ENCODE assay signal across 9 cellular contexts in the genomic region with DNA sequence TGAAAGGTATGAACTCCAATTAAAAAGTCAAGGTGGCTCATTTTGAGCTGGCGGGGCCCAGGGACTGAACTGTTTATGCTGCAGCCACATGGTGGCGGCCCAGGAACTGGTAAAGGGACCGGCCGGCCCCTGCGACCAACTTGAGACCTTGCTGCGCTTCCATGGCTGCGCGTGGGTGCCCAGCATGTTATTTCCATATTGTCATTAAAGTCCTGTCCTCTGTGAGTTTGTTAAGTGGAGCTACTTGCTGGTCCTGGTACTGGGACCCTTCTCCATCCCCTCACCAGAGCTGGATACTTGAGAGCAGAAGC.
DNase-seq lines count a peak whose midpoint lies in the region; ATAC-seq, FAIRE-seq and TF ChIP-seq lines count a peak whose summit lies in the region.
"Had no signal": no experiment of that assay in that cellular context is flagged by ENCODE, and none has a peak within 500 bp of the region (broad histone marks: within the 10 kb centered on the region; RNA-seq: fewer than 3 reads in every experiment).

No MANE protein-coding gene starts in this region.

- no TSS peak for BruUV-seq in GM12878 (replicated peaks; lab: Mats Ljungman, UMichigan)

- no peak for TF ChIP-seq POLR2A in GM12878 (IDR thresholded peaks at IDR 0.05; ENCODE audit: low read depth, low read length)

- TF ChIP-seq EP300 in GM12878 (IDR thresholded peaks at IDR 0.05; ENCODE audit: borderline replicate concordance in 1 of 2, control insufficient read depth in 1 of 2, low read depth in 2 of 2, low read length in 2 of 2): no peak

- no peak overlapping the region for H3K4me3 ChIP-seq in GM06990 (replicated peaks; ENCODE audit: low read depth, low read length)
- H3K4me3 ChIP-seq in GM12878: no peak overlapping the region
- H3K4me3 ChIP-seq in naive thymus-derived CD4-positive, alpha-beta T cell (ENCODE audit: low read length): no peak overlapping the region
- H3K4me3 ChIP-seq in CD8-positive, alpha-beta memory T cell (ENCODE audit: low read length): no peak overlapping the region

- in situ Hi-C loops in GM12878 (cut with MboI): no loop called here

- POLR2A ChIA-PET in GM12878 (lab: Charles Lee): no interaction called here
- POLR2A ChIA-PET in naive thymus-derived CD4-positive, alpha-beta T cell (lab: Charles Lee): interaction anchor here (1.7 kb wide), 1 partner anchor 121 kb away, joined by 4 read pairs; no protein-coding TSS in a partner anchor
- POLR2A ChIA-PET in CD8-positive, alpha-beta memory T cell (lab: Charles Lee): no interaction called here

- no peak overlapping the region for H3K4me2 ChIP-seq in GM12878 (ENCODE audit: control insufficient read depth, insufficient read depth)

- H3K9me3 Mint-ChIP-seq in naive thymus-derived CD4-positive, alpha-beta T cell: peaks cover 0 to 2% (median 0%) of the 10 kb centered on the region in 11 donors
- H3K9me3 Mint-ChIP-seq in CD8-positive, alpha-beta memory T cell: no peaks in the 10 kb centered on the region
- no peaks in the 10 kb centered on the region for H3K9me3 Mint-ChIP-seq in CD14-positive monocyte
- H3K9me3 Mint-ChIP-seq: T-helper 1 cell treated with Interleukin-12 subunit alpha and Interleukin-12 subunit beta and Interleukin-4 antibody, amounts not matched to agents 30 μg/mL and 1 μg/mL, for 36 hours had no signal

- DNase-seq in GM06990 (ENCODE audit: extremely low read depth, insufficient read length): no peak
- no peak for DNase-seq in GM12878 (ENCODE audit: low read depth, low spot score)
- peak in 1 of 9 donors; percentile 20 for DNase-seq in naive thymus-derived CD4-positive, alpha-beta T cell
- DNase-seq in SHP77 treated with DMSO at 0.1 percent for 48 hours (lab: John Stamatoyannopoulos, UW): no peak
- DNase-seq in CD8-positive, alpha-beta memory T cell: no peak
- no peak for DNase-seq in CD14-positive monocyte (ENCODE audit: low spot score)

- no peaks in the 10 kb centered on the region; the same call in 2 of the 3 replicates for H3K9me3 ChIP-seq in GM12878 (replicated peaks; ENCODE audit: control insufficient read depth, insufficient read depth, low read length)
- H3K9me3 ChIP-seq in naive thymus-derived CD4-positive, alpha-beta T cell (ENCODE audit: control insufficient read depth in 2 of 3, low read length in 3 of 3): no peaks in the 10 kb centered on the region
- no peaks in the 10 kb centered on the region for H3K9me3 ChIP-seq in CD8-positive, alpha-beta memory T cell (ENCODE audit: low read length)

- no peak overlapping the region for H3K27ac Mint-ChIP-seq in naive thymus-derived CD4-positive, alpha-beta T cell
- no peak overlapping the region for H3K27ac Mint-ChIP-seq in CD8-positive, alpha-beta memory T cell
- no peak overlapping the region for H3K27ac Mint-ChIP-seq in CD14-positive monocyte
- H3K27ac Mint-ChIP-seq: T-helper 1 cell treated with Interleukin-12 subunit alpha and Interleukin-12 subunit beta and Interleukin-4 antibody, amounts not matched to agents 30 μg/mL and 1 μg/mL, for 36 hours had no signal

- intact Hi-C loops in GM12878 (cut with micrococcal nuclease; ENCODE audit: unreplicated experiment): loop anchor here (2.0 kb wide), 1 partner anchor 120 kb away; no protein-coding TSS in a partner anchor
- intact Hi-C loops in naive thymus-derived CD4-positive, alpha-beta T cell (cut with micrococcal nuclease): loop anchor here (1.0 to 2.0 kb wide), 3 partner anchors 120 to 129 kb away; no protein-coding TSS in a partner anchor
- intact Hi-C loops in CD14-positive monocyte (cut with micrococcal nuclease): loop anchor here in 1 of 2 donors (5.0 kb wide), 1 partner anchor 127 kb away; no protein-coding TSS in a partner anchor

- H3K9ac ChIP-seq in GM12878 (ENCODE audit: control insufficient read depth, insufficient read depth, low read length): no peak overlapping the region

- H3K4me3 Mint-ChIP-seq in naive thymus-derived CD4-positive, alpha-beta T cell: no peak overlapping the region
- H3K4me3 Mint-ChIP-seq in CD8-positive, alpha-beta memory T cell: no peak overlapping the region
- no peak overlapping the region for H3K4me3 Mint-ChIP-seq in CD14-positive monocyte
- H3K4me3 Mint-ChIP-seq: T-helper 1 cell treated with Interleukin-12 subunit alpha and Interleukin-12 subunit beta and Interleukin-4 antibody, amounts not matched to agents 30 μg/mL and 1 μg/mL, for 36 hours had no signal

- ATAC-seq in GM12878 (no peak), HG02763 (IDR thresholded peaks at IDR 0.05; ENCODE audit: unreplicated experiment) (no peak)
- ATAC-seq in naive thymus-derived CD4-positive, alpha-beta T cell: peak; percentile 41

- no peaks in the 10 kb centered on the region for H3K4me1 Mint-ChIP-seq in naive thymus-derived CD4-positive, alpha-beta T cell
- H3K4me1 Mint-ChIP-seq in CD8-positive, alpha-beta memory T cell: no peaks in the 10 kb centered on the region
- H3K4me1 Mint-ChIP-seq in CD14-positive monocyte: no peaks in the 10 kb centered on the region

- no peaks in the 10 kb centered on the region for H3K4me1 ChIP-seq in GM12878 (ENCODE audit: control insufficient read depth, insufficient read depth, low read length)
- H3K4me1 ChIP-seq in naive thymus-derived CD4-positive, alpha-beta T cell (ENCODE audit: control insufficient read depth in 2 of 2, insufficient read depth in 2 of 2, low read length in 2 of 2): no peaks in the 10 kb centered on the region
- no peaks in the 10 kb centered on the region for H3K4me1 ChIP-seq in CD8-positive, alpha-beta memory T cell (ENCODE audit: insufficient read depth, low read length)

- H3K27me3 ChIP-seq in GM06990 (replicated peaks; ENCODE audit: control insufficient read depth, insufficient read depth, low read length) (no peaks in the 10 kb centered on the region), GM12878 (replicated peaks in 1 of 2; ENCODE audit: control insufficient read depth in 2 of 2, insufficient read depth in 2 of 2, low read length in 1 of 2) (no peaks in the 10 kb centered on the region)
- no peaks in the 10 kb centered on the region for H3K27me3 ChIP-seq in naive thymus-derived CD4-positive, alpha-beta T cell (ENCODE audit: control insufficient read depth in 2 of 2, insufficient read depth in 2 of 2, low read length in 2 of 2)
- no peaks in the 10 kb centered on the region for H3K27me3 ChIP-seq in CD8-positive, alpha-beta memory T cell (ENCODE audit: insufficient read depth, low read length, poor library complexity, severe bottlenecking)

- TF ChIP-seq RAD21 in GM12878 (IDR thresholded peaks at IDR 0.05; ENCODE audit: insufficient read depth, low read depth, low read length): peak; percentile 29; the same call in 1 of the 2 replicates

- peak; percentile 43 for TF ChIP-seq CTCF in GM06990 (IDR thresholded peaks at IDR 0.05; ENCODE audit: insufficient read depth, low read length, poor library complexity, severe bottlenecking)
- peak; percentile 38; the same call in 1 of the 2 replicates for TF ChIP-seq CTCF in LNCAP (IDR thresholded peaks at IDR 0.05)
- TF ChIP-seq CTCF in GM12878 (IDR thresholded peaks at IDR 0.05 in 2 of 3, conservative IDR thresholded peaks at IDR 0.05 in 1 of 3; ENCODE audit: control insufficient read depth in 2 of 3, extremely low read depth in 1 of 3, insufficient read depth in 1 of 3, low read depth in 3 of 3, low read length in 3 of 3): peak; percentile 14 to 23 (median 18); a peak in 3 of 6 replicates
- TF ChIP-seq CTCF in CD14-positive monocyte (IDR thresholded peaks at IDR 0.05): no peak

- peaks cover 0 to 14% (median 0%) of the 10 kb centered on the region in 5 donors for H3K36me3 Mint-ChIP-seq in naive thymus-derived CD4-positive, alpha-beta T cell
- peaks cover 0 to 15% (median 0%) of the 10 kb centered on the region in 3 donors for H3K36me3 Mint-ChIP-seq in CD8-positive, alpha-beta memory T cell
- peaks cover 7 to 17% of the 10 kb centered on the region in 2 donors for H3K36me3 Mint-ChIP-seq in CD14-positive monocyte

- RAD21 ChIA-PET in GM12878 (lab: Charles Lee; ENCODE audit: unreplicated experiment): interaction anchor here (2.5 kb wide), 1 partner anchor 121 kb away, joined by 15 read pairs; no protein-coding TSS in a partner anchor

- H3K27ac ChIP-seq in GM12878 (ENCODE audit: control insufficient read depth, insufficient read depth): no peak overlapping the region
- H3K27ac ChIP-seq in naive thymus-derived CD4-positive, alpha-beta T cell (ENCODE audit: low read depth, low read length): no peak overlapping the region
- no peak overlapping the region for H3K27ac ChIP-seq in CD8-positive, alpha-beta memory T cell (ENCODE audit: low read depth, low read length)

- H3K79me2 ChIP-seq in GM12878 (ENCODE audit: control insufficient read depth, insufficient read depth, low read length): no peaks in the 10 kb centered on the region

- WGBS in GM12878 (ENCODE audit: insufficient coverage, insufficient replicate concordance, low lambda C conversion rate, missing lambda C conversion rate): 79% methylated on average over 8 of the region's 8 CpGs

- FAIRE-seq in GM12878 (lab: Jason Lieb, UNC): no peak

- CTCF ChIA-PET in GM12878 (lab: Yijun Ruan, JAX): interaction anchor here (0.8 to 2.0 kb wide), 6 partner anchors 121 to 142 kb away, joined by 3 to 16 read pairs (median 5); no protein-coding TSS in a partner anchor
- CTCF ChIA-PET in naive thymus-derived CD4-positive, alpha-beta T cell (lab: Charles Lee): interaction anchor here (1.0 to 1.8 kb wide), 4 partner anchors 121 to 138 kb away, joined by 3 to 17 read pairs (median 4); no protein-coding TSS in a partner anchor
- CTCF ChIA-PET in CD8-positive, alpha-beta memory T cell (lab: Charles Lee): interaction anchor here (1.0 to 1.7 kb wide), 2 partner anchors 22 to 120 kb away, joined by 3 to 8 read pairs; no protein-coding TSS in a partner anchor

- no peak overlapping the region for H2AFZ ChIP-seq in GM12878 (ENCODE audit: control insufficient read depth, low read depth, low read length)

- peaks cover 0 to 3% (median 0%) of the 10 kb centered on the region in 5 donors for H3K27me3 Mint-ChIP-seq in naive thymus-derived CD4-positive, alpha-beta T cell
- H3K27me3 Mint-ChIP-seq in CD8-positive, alpha-beta memory T cell: no peaks in the 10 kb centered on the region
- H3K27me3 Mint-ChIP-seq in CD14-positive monocyte (ENCODE audit: low read depth in 3 of 3): peaks cover 0 to 1% (median 0%) of the 10 kb centered on the region in 3 donors

- no peaks in the 10 kb centered on the region for H4K20me1 ChIP-seq in GM12878 (ENCODE audit: control insufficient read depth, insufficient read depth)

- H3K36me3 ChIP-seq in GM06990 (ENCODE audit: control insufficient read depth, insufficient read depth, low read length): no peaks in the 10 kb centered on the region; the same call in 1 of the 2 replicates
- H3K36me3 ChIP-seq in GM12878 (ENCODE audit: control insufficient read depth in 2 of 2, insufficient read depth in 2 of 2, low read length in 1 of 2): no peaks in the 10 kb centered on the region; a peak in 1 of 4 replicates
- peaks cover 0 to 21% (median 0%) of the 10 kb centered on the region in 3 experiments for H3K36me3 ChIP-seq in naive thymus-derived CD4-positive, alpha-beta T cell (ENCODE audit: control insufficient read depth in 2 of 3, insufficient read depth in 3 of 3, low read length in 3 of 3)
- peaks cover 8% of the 10 kb centered on the region for H3K36me3 ChIP-seq in CD8-positive, alpha-beta memory T cell (ENCODE audit: insufficient read depth, low read length)

- SMC1A ChIA-PET in GM12878 (lab: Charles Lee; ENCODE audit: uncharacterized antibody, unreplicated experiment): interaction anchor here (1.4 to 1.9 kb wide), 2 partner anchors 121 to 131 kb away, joined by 3 to 9 read pairs; no protein-coding TSS in a partner anchor
